1 cellular context compared by ENCODE assay signal in the genomic region with DNA sequence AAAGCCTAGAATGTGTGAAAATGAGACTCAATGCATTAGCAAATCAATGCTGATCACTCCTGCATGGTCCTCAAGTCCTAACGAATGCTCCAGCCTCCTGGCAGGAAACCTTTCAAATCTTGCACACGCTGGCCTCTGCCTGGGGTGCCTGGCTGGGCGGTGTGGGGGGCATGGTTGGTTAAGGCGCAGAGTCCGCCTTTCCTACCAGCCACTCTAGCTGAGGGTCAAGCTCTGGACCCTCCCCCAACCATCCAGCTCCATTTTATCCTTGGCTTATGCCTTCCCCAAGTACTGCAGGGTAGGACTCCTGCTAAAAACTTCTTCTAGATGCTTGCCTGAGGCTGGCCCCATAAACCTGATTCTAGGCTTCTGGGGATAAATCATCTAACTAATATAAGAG.
TF ChIP-seq lines count a peak whose summit lies in the region.

No MANE protein-coding gene starts in this region.

TF ChIP-seq in GM23338, 12 proteins besides CTCF, POLR2A, EP300 and RAD21 (continued from another document):
- TF ChIP-seq, protein P1, sequence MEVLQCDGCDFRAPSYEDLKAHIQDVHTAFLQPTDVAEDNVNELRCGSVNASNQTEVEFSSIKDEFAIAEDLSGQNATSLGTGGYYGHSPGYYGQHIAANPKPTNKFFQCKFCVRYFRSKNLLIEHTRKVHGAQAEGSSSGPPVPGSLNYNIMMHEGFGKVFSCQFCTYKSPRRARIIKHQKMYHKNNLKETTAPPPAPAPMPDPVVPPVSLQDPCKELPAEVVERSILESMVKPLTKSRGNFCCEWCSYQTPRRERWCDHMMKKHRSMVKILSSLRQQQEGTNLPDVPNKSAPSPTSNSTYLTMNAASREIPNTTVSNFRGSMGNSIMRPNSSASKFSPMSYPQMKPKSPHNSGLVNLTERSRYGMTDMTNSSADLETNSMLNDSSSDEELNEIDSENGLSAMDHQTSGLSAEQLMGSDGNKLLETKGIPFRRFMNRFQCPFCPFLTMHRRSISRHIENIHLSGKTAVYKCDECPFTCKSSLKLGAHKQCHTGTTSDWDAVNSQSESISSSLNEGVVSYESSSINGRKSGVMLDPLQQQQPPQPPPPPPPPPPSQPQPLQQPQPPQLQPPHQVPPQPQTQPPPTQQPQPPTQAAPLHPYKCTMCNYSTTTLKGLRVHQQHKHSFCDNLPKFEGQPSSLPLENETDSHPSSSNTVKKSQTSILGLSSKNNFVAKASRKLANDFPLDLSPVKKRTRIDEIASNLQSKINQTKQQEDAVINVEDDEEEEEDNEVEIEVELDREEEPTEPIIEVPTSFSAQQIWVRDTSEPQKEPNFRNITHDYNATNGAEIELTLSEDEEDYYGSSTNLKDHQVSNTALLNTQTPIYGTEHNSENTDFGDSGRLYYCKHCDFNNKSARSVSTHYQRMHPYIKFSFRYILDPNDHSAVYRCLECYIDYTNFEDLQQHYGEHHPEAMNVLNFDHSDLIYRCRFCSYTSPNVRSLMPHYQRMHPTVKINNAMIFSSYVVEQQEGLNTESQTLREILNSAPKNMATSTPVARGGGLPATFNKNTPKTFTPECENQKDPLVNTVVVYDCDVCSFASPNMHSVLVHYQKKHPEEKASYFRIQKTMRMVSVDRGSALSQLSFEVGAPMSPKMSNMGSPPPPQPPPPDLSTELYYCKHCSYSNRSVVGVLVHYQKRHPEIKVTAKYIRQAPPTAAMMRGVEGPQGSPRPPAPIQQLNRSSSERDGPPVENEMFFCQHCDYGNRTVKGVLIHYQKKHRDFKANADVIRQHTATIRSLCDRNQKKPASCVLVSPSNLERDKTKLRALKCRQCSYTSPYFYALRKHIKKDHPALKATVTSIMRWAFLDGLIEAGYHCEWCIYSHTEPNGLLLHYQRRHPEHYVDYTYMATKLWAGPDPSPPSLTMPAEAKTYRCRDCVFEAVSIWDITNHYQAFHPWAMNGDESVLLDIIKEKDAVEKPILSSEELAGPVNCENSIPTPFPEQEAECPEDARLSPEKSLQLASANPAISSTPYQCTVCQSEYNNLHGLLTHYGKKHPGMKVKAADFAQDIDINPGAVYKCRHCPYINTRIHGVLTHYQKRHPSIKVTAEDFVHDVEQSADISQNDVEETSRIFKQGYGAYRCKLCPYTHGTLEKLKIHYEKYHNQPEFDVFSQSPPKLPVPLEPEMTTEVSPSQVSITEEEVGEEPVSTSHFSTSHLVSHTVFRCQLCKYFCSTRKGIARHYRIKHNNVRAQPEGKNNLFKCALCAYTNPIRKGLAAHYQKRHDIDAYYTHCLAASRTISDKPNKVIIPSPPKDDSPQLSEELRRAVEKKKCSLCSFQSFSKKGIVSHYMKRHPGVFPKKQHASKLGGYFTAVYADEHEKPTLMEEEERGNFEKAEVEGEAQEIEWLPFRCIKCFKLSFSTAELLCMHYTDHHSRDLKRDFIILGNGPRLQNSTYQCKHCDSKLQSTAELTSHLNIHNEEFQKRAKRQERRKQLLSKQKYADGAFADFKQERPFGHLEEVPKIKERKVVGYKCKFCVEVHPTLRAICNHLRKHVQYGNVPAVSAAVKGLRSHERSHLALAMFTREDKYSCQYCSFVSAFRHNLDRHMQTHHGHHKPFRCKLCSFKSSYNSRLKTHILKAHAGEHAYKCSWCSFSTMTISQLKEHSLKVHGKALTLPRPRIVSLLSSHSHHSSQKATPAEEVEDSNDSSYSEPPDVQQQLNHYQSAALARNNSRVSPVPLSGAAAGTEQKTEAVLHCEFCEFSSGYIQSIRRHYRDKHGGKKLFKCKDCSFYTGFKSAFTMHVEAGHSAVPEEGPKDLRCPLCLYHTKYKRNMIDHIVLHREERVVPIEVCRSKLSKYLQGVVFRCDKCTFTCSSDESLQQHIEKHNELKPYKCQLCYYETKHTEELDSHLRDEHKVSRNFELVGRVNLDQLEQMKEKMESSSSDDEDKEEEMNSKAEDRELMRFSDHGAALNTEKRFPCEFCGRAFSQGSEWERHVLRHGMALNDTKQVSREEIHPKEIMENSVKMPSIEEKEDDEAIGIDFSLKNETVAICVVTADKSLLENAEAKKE (CRISPR knock-in tag; IDR thresholded peaks at IDR 0.05) = no peak
- TF ChIP-seq ZNF331 (CRISPR knock-in tag; IDR thresholded peaks at IDR 0.05; ENCODE audit: low read depth) (no peak), EZH2phosphoT487 (IDR thresholded peaks at IDR 0.05; ENCODE audit: unreplicated experiment) (no peak), JUNB (IDR thresholded peaks at IDR 0.05; ENCODE audit: unreplicated experiment) (no peak), POLR2AphosphoS5 (IDR thresholded peaks at IDR 0.05; ENCODE audit: low read depth) (no peak), CREB1 (CRISPR knock-in tag; IDR thresholded peaks at IDR 0.05; ENCODE audit: low read depth) (no peak), EZH2 (IDR thresholded peaks at IDR 0.05; ENCODE audit: low read depth, unreplicated experiment) (no peak), STAT1 (IDR thresholded peaks at IDR 0.05; ENCODE audit: unreplicated experiment) (no peak), NANOG (IDR thresholded peaks at IDR 0.05; ENCODE audit: borderline replicate concordance) (no peak), ZNF114 (CRISPR knock-in tag; IDR thresholded peaks at IDR 0.05) (no peak)
